In the genomic region with DNA sequence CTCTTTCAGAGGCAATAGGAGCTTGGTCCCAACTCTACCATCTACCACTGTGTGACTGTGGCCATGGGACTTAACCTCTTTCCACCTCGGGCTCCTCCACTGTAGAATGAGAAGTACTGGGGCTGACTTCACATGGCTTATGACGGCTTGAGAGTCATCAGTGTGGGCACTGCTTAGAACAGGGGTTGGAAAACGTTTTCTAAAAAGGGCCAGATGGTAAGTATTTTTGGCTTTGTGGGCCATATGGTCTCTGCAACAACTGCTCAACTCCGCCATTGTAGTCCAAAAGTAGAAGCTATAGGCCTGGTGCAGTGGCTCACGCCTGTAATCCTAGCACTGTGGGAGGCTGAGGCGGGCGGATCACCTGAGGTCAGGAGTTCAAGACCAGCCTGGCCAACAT, we compare ENCODE assay signal across 19 cellular contexts.
"Had no signal": no experiment of that assay in that cellular context is flagged by ENCODE, and none has a peak within 500 bp of the region (broad histone marks: within the 10 kb centered on the region; RNA-seq: fewer than 3 reads in every experiment).

No MANE protein-coding gene starts in this region.

- ATAC-seq: activated CD4-positive, alpha-beta T cell treated with anti-CD3 and anti-CD28 coated beads for 36 hours; effector memory CD8-positive, alpha-beta T cell; psoas muscle; right cardiac atrium had no signal

- H3K4me3 ChIP-seq: cardiac muscle cell, ovary, psoas muscle, skin epidermis, transverse colon, vagina had no signal

- H3K9me3 Mint-ChIP-seq: effector memory CD8-positive, alpha-beta T cell; memory B cell; naive B cell; stimulated activated naive CD8-positive, alpha-beta T cell treated with anti-CD3 and anti-CD28 coated beads, Interleukin-15, Interleukin-2, amounts not matched to agents 100 ng/mL and 50 ng/mL, for 24 hours had no signal

- H3K27me3 Mint-ChIP-seq: activated CD4-positive, alpha-beta T cell treated with anti-CD3 and anti-CD28 coated beads for 36 hours; activated naive CD8-positive, alpha-beta T cell; effector memory CD8-positive, alpha-beta T cell; memory B cell; naive B cell; stimulated activated naive CD8-positive, alpha-beta T cell treated with anti-CD3 and anti-CD28 coated beads, Interleukin-15, Interleukin-2, amounts not matched to agents 100 ng/mL and 50 ng/mL, for 24 hours had no signal

- H3K4me3 Mint-ChIP-seq: activated CD4-positive, alpha-beta T cell treated with anti-CD3 and anti-CD28 coated beads for 36 hours; activated naive CD8-positive, alpha-beta T cell; effector memory CD8-positive, alpha-beta T cell; memory B cell; naive B cell; stimulated activated naive CD8-positive, alpha-beta T cell treated with anti-CD3 and anti-CD28 coated beads, Interleukin-15, Interleukin-2, amounts not matched to agents 100 ng/mL and 50 ng/mL, for 24 hours had no signal

- H3K27me3 ChIP-seq: cardiac muscle cell, ovary, transverse colon, vagina had no signal

- H3K36me3 Mint-ChIP-seq: activated naive CD8-positive, alpha-beta T cell; memory B cell; naive B cell had no signal

- H3K27ac Mint-ChIP-seq: activated CD4-positive, alpha-beta T cell treated with anti-CD3 and anti-CD28 coated beads for 36 hours; activated naive CD8-positive, alpha-beta T cell; effector memory CD8-positive, alpha-beta T cell; memory B cell; stimulated activated naive CD8-positive, alpha-beta T cell treated with anti-CD3 and anti-CD28 coated beads, Interleukin-15, Interleukin-2, amounts not matched to agents 100 ng/mL and 50 ng/mL, for 24 hours had no signal

- H3K4me1 ChIP-seq: psoas muscle, vagina had no signal

- H3K27ac ChIP-seq: cardiac muscle cell, epithelial cell of prostate, ovary, psoas muscle, transverse colon, vagina had no signal

- DNase-seq: activated CD4-positive, alpha-beta T cell treated with anti-CD3 and anti-CD28 coated beads for 36 hours; activated CD4-positive, alpha-beta T cell treated with anti-CD3 and anti-CD28 coated beads, Interleukin-2, amount 50 U/mL, for 48 hours; activated gamma-delta T cell treated with Interleukin-2 at 50 U/mL for 16 hours; amniotic stem cell; effector memory CD8-positive, alpha-beta T cell; foreskin fibroblast; naive B cell; ovary; psoas muscle; right cardiac atrium; stimulated activated CD4-positive, alpha-beta T cell treated with anti-CD3 and anti-CD28 coated beads, Interleukin-2, amount 100 ng/mL, for 48 hours; transverse colon had no signal
